Comparison of ENCODE assay signal across 24 cellular contexts in the genomic region with DNA sequence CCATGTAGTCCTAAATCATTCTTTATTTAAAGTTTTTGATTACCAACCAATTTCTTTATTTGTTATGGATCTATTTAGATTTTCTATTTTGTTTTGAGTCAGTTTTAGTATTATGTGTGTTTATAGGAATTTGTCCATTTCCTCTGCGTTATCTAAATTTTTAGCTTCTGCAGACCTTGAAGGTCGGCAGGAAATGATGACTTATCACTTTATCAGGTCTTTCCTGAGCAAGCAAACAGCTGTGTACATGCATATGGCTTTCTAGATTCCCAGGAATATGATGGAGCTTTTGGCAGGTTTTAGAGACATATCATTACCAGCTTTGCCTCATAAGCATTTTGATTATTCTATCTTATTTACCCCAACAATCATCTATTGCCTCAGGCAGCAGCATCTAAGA.
DNase-seq lines count a peak whose midpoint lies in the region; ATAC-seq, FAIRE-seq and TF ChIP-seq lines count a peak whose summit lies in the region.
"Had no signal": no experiment of that assay in that cellular context is flagged by ENCODE, and none has a peak within 500 bp of the region (broad histone marks: within the 10 kb centered on the region; RNA-seq: fewer than 3 reads in every experiment).

No MANE protein-coding gene starts in this region.

- in situ Hi-C loops in brain microvascular endothelial cell (cut with HindIII; ENCODE audit: low pct_ligation_motif_present, low sequenced_read_pairs): no loop called here

- DNase-seq in A549 (ENCODE audit: low read depth in 1 of 2, low spot score in 1 of 2) (no peak), LHCN-M2 (ENCODE audit: low read depth) (peak; percentile 32), brain microvascular endothelial cell (peak; percentile 50), glomerular endothelial cell (ENCODE audit: extremely low read depth, low read depth, low spot score) (peak; percentile 37), cerebellum (ENCODE audit: low spot score) (no peak), suprapubic skin (ENCODE audit: low spot score in 2 of 2) (no peak)
- DNase-seq: activated effector memory CD4-positive, alpha-beta T cell treated with anti-CD3 and anti-CD28 coated beads, Interleukin-2, amount 50 U/mL, for 16 hours; activated naive CD8-positive, alpha-beta T cell treated with anti-CD3 and anti-CD28 coated beads for 36 hours; CD8-positive, alpha-beta memory T cell; effector memory CD4-positive, alpha-beta T cell; H7; hypothalamus; immature natural killer cell; left lung; NCI-H1105; NCI-H1930; NCI-H526 treated with DMSO at 0.1 percent for 48 hours; RPMI8226; thyroid gland had no signal

- H3K4me3 ChIP-seq in A549 (no peak overlapping the region), brain microvascular endothelial cell (ENCODE audit: low read depth, low read length) (no peak overlapping the region), suprapubic skin (no peak overlapping the region)
- H3K4me3 ChIP-seq: gastroesophageal sphincter, left lung, thyroid gland had no signal

- no peak overlapping the region for H3K4me2 ChIP-seq in A549

- FAIRE-seq in A549 (lab: Jason Lieb, UNC): no peak

- no peak for TF ChIP-seq CTCF in A549 (IDR thresholded peaks at IDR 0.05)
- no peak for TF ChIP-seq CTCF in brain microvascular endothelial cell (IDR thresholded peaks at IDR 0.05; ENCODE audit: low read depth, low read length, missing control alignments)
- no peak for TF ChIP-seq CTCF in suprapubic skin (IDR thresholded peaks at IDR 0.05)

- CTCF ChIA-PET in A549 (lab: Yijun Ruan, JAX): interaction anchor here (0.8 to 1.3 kb wide), 2 partner anchors 9 to 22 kb away, joined by 3 read pairs; no protein-coding TSS in a partner anchor

- H3K4me1 ChIP-seq in A549 (no peaks in the 10 kb centered on the region), suprapubic skin (peaks cover 5% of the 10 kb centered on the region)
- H3K4me1 ChIP-seq: gastroesophageal sphincter, left lung, thyroid gland had no signal

- POLR2A ChIA-PET in A549 (lab: Yijun Ruan, JAX): no interaction called here

- TF ChIP-seq POLR2A in A549 (IDR thresholded peaks at IDR 0.05; ENCODE audit: low read length): no peak
- no peak for TF ChIP-seq POLR2A in suprapubic skin (IDR thresholded peaks at IDR 0.05)

- H3K27me3 ChIP-seq in brain microvascular endothelial cell (replicated peaks) (no peaks in the 10 kb centered on the region), suprapubic skin (no peaks in the 10 kb centered on the region)
- H3K27me3 ChIP-seq: gastroesophageal sphincter, left lung, neutrophil, thyroid gland had no signal

- H3K27ac ChIP-seq in A549 (no peak overlapping the region), brain microvascular endothelial cell (no peak overlapping the region), suprapubic skin (no peak overlapping the region)
- H3K27ac ChIP-seq: gastroesophageal sphincter, left lung, neutrophil, thyroid gland had no signal

- no peak for TF ChIP-seq RAD21 in A549 (conservative IDR thresholded peaks at IDR 0.05 in 1 of 2, IDR thresholded peaks at IDR 0.05 in 1 of 2)

- H3K36me3 ChIP-seq in brain microvascular endothelial cell (replicated peaks): no peaks in the 10 kb centered on the region
- no peaks in the 10 kb centered on the region for H3K36me3 ChIP-seq in suprapubic skin
- H3K36me3 ChIP-seq: gastroesophageal sphincter, left lung, neutrophil, thyroid gland had no signal

- TF ChIP-seq EP300 in A549 (IDR thresholded peaks at IDR 0.05): no peak
- TF ChIP-seq EP300 in suprapubic skin (IDR thresholded peaks at IDR 0.05): no peak

- ATAC-seq in A549 (no peak), HG03159 (IDR thresholded peaks at IDR 0.05; ENCODE audit: unreplicated experiment) (no peak), GM21737 (IDR thresholded peaks at IDR 0.05; ENCODE audit: unreplicated experiment) (no peak)
- ATAC-seq: esophagus mucosa, gastroesophageal sphincter, left lung had no signal

- WGBS in A549 (ENCODE audit: missing lambda C conversion rate): 65% methylated on average over 2 of the region's 2 CpGs
- WGBS in suprapubic skin: 55% methylated on average over 2 of the region's 2 CpGs

- H3K9me3 ChIP-seq in A549 (no peaks in the 10 kb centered on the region), suprapubic skin (no peaks in the 10 kb centered on the region)
- H3K9me3 ChIP-seq: gastroesophageal sphincter, left lung, neutrophil, thyroid gland had no signal

TF ChIP-seq in A549, 52 proteins besides CTCF, POLR2A, EP300 and RAD21:
- peak; percentile 55 for TF ChIP-seq MAFK (IDR thresholded peaks at IDR 0.05; ENCODE audit: partially characterized antibody)
- TF ChIP-seq FOSB (CRISPR knock-in tag; IDR thresholded peaks at IDR 0.05): no peak
TF ChIP-seq in A549: peak in this region for 1.

Comparison
In these comparisons a context has a peak if more than half of its experiments do, and no peak if none do; other contexts are left out.
1. DNase-seq: peak in LHCN-M2 (single experiment), brain microvascular endothelial cell (single experiment) and glomerular endothelial cell (single experiment); none in A549 (0 of 2), cerebellum (single experiment) and suprapubic skin (0 of 2).